In the genomic region with DNA sequence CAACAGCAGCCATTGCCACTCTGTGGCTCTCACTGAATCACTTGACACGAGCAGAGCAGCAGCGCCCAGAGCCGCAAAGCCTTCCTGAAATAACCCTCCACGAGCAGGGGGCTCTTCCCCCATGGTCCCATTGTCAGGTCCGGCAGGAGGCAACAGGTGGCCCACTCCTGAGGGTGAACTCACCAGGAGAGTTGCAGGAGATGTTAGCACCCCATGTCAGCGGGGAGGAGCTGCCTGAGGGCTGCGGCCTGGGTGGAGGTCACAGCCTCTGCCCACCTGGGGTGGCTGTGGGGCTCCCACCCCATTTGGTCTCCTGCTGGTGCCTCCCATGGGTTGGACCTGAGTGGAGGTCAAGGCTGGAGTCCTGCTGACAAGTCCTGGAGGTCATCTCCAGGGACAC, we compare ENCODE assay signal across 1 cellular context.
TF ChIP-seq lines count a peak whose summit lies in the region.

No MANE protein-coding gene starts in this region.

TF ChIP-seq in IMR-90, 13 proteins besides CTCF, POLR2A, EP300 and RAD21 (continued from another document):
- TF ChIP-seq USF2 (IDR thresholded peaks at IDR 0.05; ENCODE audit: low read depth, low read length) (no peak), MAFK (IDR thresholded peaks at IDR 0.05; ENCODE audit: low read depth, low read length) (no peak), CHD1 (IDR thresholded peaks at IDR 0.05; ENCODE audit: low read depth, low read length) (no peak), RCOR1 (IDR thresholded peaks at IDR 0.05; ENCODE audit: insufficient replicate concordance, low read length) (no peak), MAZ (IDR thresholded peaks at IDR 0.05; ENCODE audit: borderline replicate concordance, low read depth, low read length) (no peak), NFE2L2 (IDR thresholded peaks at IDR 0.05; ENCODE audit: low read depth, low read length) (no peak), FOS (IDR thresholded peaks at IDR 0.05; ENCODE audit: low read depth, low read length) (no peak), BHLHE40 (IDR thresholded peaks at IDR 0.05; ENCODE audit: low read depth, low read length) (no peak), RFX5 (IDR thresholded peaks at IDR 0.05; ENCODE audit: low read depth, low read length) (no peak)
